In genomic region chr2:42846932-42847595, GRCh38 we compare ENCODE assay signal across 22 cellular contexts. TPM values are rescaled to one million over a fixed set of nuclear protein-coding genes. Genes with fewer than 3 reads are reported as not detected.
DNase-seq lines count a peak whose midpoint lies in the region; ATAC-seq and TF ChIP-seq lines count a peak whose summit lies in the region.
"Had no signal": no experiment of that assay in that cellular context is flagged by ENCODE, and none has a peak within 500 bp of the region (broad histone marks: within the 10 kb centered on the region; RNA-seq: fewer than 3 reads in every experiment).

No MANE protein-coding gene starts in this region.

- H3K4me2 ChIP-seq in neuronal stem cell (ENCODE audit: insufficient read depth, low read length, poor library complexity, severe bottlenecking): no peak overlapping the region

- H4K8ac ChIP-seq in neuronal stem cell (ENCODE audit: low read depth, low read length): no peak overlapping the region

- BruUV-seq in MCF 10A (replicated peaks; lab: Mats Ljungman, UMichigan): no TSS peak

- H3K27me3 Mint-ChIP-seq in MCF 10A (ENCODE audit: insufficient read depth, unreplicated experiment): no peaks in the 10 kb centered on the region
- H3K27me3 Mint-ChIP-seq in endodermal cell (ENCODE audit: insufficient read depth): no peaks in the 10 kb centered on the region
- no peaks in the 10 kb centered on the region for H3K27me3 Mint-ChIP-seq in activated T-cell treated with anti-CD3 and anti-CD28 coated beads, Interleukin-2, amount 50 U/mL, for 24 hours

- H2AK5ac ChIP-seq in neuronal stem cell (ENCODE audit: low read depth, low read length): no peak overlapping the region

- H2AFZ ChIP-seq in neuronal stem cell (ENCODE audit: low read length): no peak overlapping the region

- no peak overlapping the region for H2BK120ac ChIP-seq in neuronal stem cell (ENCODE audit: low read depth, low read length)

- H3K23ac ChIP-seq in neuronal stem cell (ENCODE audit: low read depth, low read length, poor library complexity): peak overlapping the region; percentile 34

- H3K36me3 Mint-ChIP-seq in MCF 10A (ENCODE audit: insufficient read depth, unreplicated experiment) (no peaks in the 10 kb centered on the region), endodermal cell (ENCODE audit: low read depth) (no peaks in the 10 kb centered on the region)
- no peaks in the 10 kb centered on the region for H3K36me3 Mint-ChIP-seq in activated T-cell treated with anti-CD3 and anti-CD28 coated beads, Interleukin-2, amount 50 U/mL, for 24 hours (ENCODE audit: low read depth)
- H3K36me3 Mint-ChIP-seq: CD14-positive monocyte had no signal

- peak overlapping the region; percentile 39 for H3K18ac ChIP-seq in neuronal stem cell (ENCODE audit: low read length)

- TF ChIP-seq CTCF in breast epithelium (IDR thresholded peaks at IDR 0.05) (no peak), MCF 10A (IDR thresholded peaks at IDR 0.05; ENCODE audit: unreplicated experiment) (no peak), endodermal cell (conservative IDR thresholded peaks at IDR 0.05) (no peak), tibial artery (IDR thresholded peaks at IDR 0.05) (no peak), mucosa of descending colon (IDR thresholded peaks at IDR 0.05) (no peak)

- POLR2A ChIA-PET in MCF 10A (lab: Yijun Ruan, JAX): interaction anchor here (0.7 kb wide), 1 partner anchor 601 kb away, joined by 3 read pairs; no protein-coding TSS in a partner anchor

- intact Hi-C loops in breast epithelium (cut with DNase I; ENCODE audit: low total_unique reads): no loop called here
- intact Hi-C loops in MCF 10A (cut with micrococcal nuclease): no loop called here
- intact Hi-C loops in tibial artery (cut with DNase I; ENCODE audit: low total_unique reads): no loop called here
- intact Hi-C loops in mucosa of descending colon (cut with DNase I, micrococcal nuclease): no loop called here

- CTCF ChIA-PET in MCF 10A (lab: Yijun Ruan, JAX): interaction anchor here (2.6 kb wide), 1 partner anchor 11 kb away, joined by 12 read pairs; no protein-coding TSS in a partner anchor

- no peaks in the 10 kb centered on the region for H3K9me3 Mint-ChIP-seq in MCF 10A (ENCODE audit: unreplicated experiment)
- H3K9me3 Mint-ChIP-seq in endodermal cell: no peaks in the 10 kb centered on the region
- H3K9me3 Mint-ChIP-seq in activated T-cell treated with anti-CD3 and anti-CD28 coated beads, Interleukin-2, amount 50 U/mL, for 24 hours: no peaks in the 10 kb centered on the region

- peak overlapping the region; percentile 20 for H2BK15ac ChIP-seq in neuronal stem cell (ENCODE audit: low read length)

- 92 to 98% methylated on average over 4 to 9 of the region's 9 CpGs for WGBS in endodermal cell (ENCODE audit: insufficient coverage in 1 of 2, insufficient read length in 1 of 2), 2 experiments
- WGBS in neuronal stem cell (ENCODE audit: extremely low coverage in 2 of 2, insufficient read length in 2 of 2, insufficient replicate concordance in 1 of 2), 2 donors: no CpG with 5 or more reads among the region's 9 CpGs

- no peaks in the 10 kb centered on the region for H3K36me3 ChIP-seq in breast epithelium
- H3K36me3 ChIP-seq in endodermal cell (ENCODE audit: control insufficient read depth, insufficient read depth, low read length): no peaks in the 10 kb centered on the region
- no peaks in the 10 kb centered on the region for H3K36me3 ChIP-seq in neuronal stem cell (replicated peaks in 1 of 2; ENCODE audit: control insufficient read depth in 2 of 2, insufficient read depth in 2 of 2, low read length in 2 of 2)
- no peaks in the 10 kb centered on the region for H3K36me3 ChIP-seq in tibial artery
- H3K36me3 ChIP-seq in mucosa of descending colon (ENCODE audit: low read depth): no peaks in the 10 kb centered on the region

- no peaks in the 10 kb centered on the region for H3K79me1 ChIP-seq in neuronal stem cell (ENCODE audit: low read depth, low read length)

- H2BK5ac ChIP-seq in neuronal stem cell (ENCODE audit: low read length): peak overlapping the region; percentile 27

- no peak overlapping the region for H4K91ac ChIP-seq in neuronal stem cell (ENCODE audit: low read depth, low read length, poor library complexity)

- H3K27ac Mint-ChIP-seq in MCF 10A (ENCODE audit: low read depth, unreplicated experiment): no peak overlapping the region
- H3K27ac Mint-ChIP-seq in endodermal cell: no peak overlapping the region
- H3K27ac Mint-ChIP-seq in activated T-cell treated with anti-CD3 and anti-CD28 coated beads, Interleukin-2, amount 50 U/mL, for 24 hours: no peak overlapping the region
- H3K27ac Mint-ChIP-seq: CD14-positive monocyte had no signal

- peak overlapping the region; percentile 40 to 75 for H3K27ac ChIP-seq in breast epithelium
- no peak overlapping the region for H3K27ac ChIP-seq in endodermal cell (ENCODE audit: low read depth, low read length)
- no peak overlapping the region for H3K27ac ChIP-seq in neuronal stem cell (replicated peaks; ENCODE audit: low read length)
- peak overlapping the region; percentile 41 to 78 for H3K27ac ChIP-seq in tibial artery
- H3K27ac ChIP-seq: 22Rv1, HL-60 had no signal

- ATAC-seq in mucosa of descending colon: no peak
- ATAC-seq: Panc1 had no signal

- no peak overlapping the region for H2BK12ac ChIP-seq in neuronal stem cell (ENCODE audit: low read length)

- no peak overlapping the region for H3K14ac ChIP-seq in neuronal stem cell (ENCODE audit: low read length)

- H3K9me3 ChIP-seq in breast epithelium (no peaks in the 10 kb centered on the region), endodermal cell (ENCODE audit: control insufficient read depth, low read length) (no peaks in the 10 kb centered on the region), neuronal stem cell (replicated peaks in 1 of 2; ENCODE audit: control insufficient read depth in 2 of 2, insufficient read depth in 1 of 2, low read depth in 1 of 2, low read length in 2 of 2) (no peaks in the 10 kb centered on the region), tibial artery (no peaks in the 10 kb centered on the region), mucosa of descending colon (no peaks in the 10 kb centered on the region)

- H3K27me3 ChIP-seq in breast epithelium (no peaks in the 10 kb centered on the region), endodermal cell (ENCODE audit: control insufficient read depth, insufficient read depth, low read length, poor library complexity, severe bottlenecking) (no peaks in the 10 kb centered on the region), neuronal stem cell (ENCODE audit: control insufficient read depth in 3 of 3, insufficient read depth in 3 of 3, low read depth in 1 of 3, low read length in 3 of 3) (no peaks in the 10 kb centered on the region), tibial artery (no peaks in the 10 kb centered on the region)

- H3K4me1 ChIP-seq in breast epithelium (no peaks in the 10 kb centered on the region), endodermal cell (ENCODE audit: control insufficient read depth, insufficient read depth, low read length) (no peaks in the 10 kb centered on the region), neuronal stem cell (ENCODE audit: control insufficient read depth in 2 of 2, insufficient read depth in 1 of 2, low read depth in 1 of 2, low read length in 2 of 2) (peaks cover 3 to 5% of the 10 kb centered on the region in 2 donors), tibial artery (peaks cover 6 to 87% (median 64%) of the 10 kb centered on the region in 4 donors), mucosa of descending colon (ENCODE audit: low read depth) (no peaks in the 10 kb centered on the region)

- H3K4me3 Mint-ChIP-seq in MCF 10A (ENCODE audit: unreplicated experiment): no peak overlapping the region
- H3K4me3 Mint-ChIP-seq in endodermal cell: no peak overlapping the region
- H3K4me3 Mint-ChIP-seq in activated T-cell treated with anti-CD3 and anti-CD28 coated beads, Interleukin-2, amount 50 U/mL, for 24 hours: no peak overlapping the region
- H3K4me3 Mint-ChIP-seq: CD14-positive monocyte had no signal

- H3K9ac ChIP-seq in endodermal cell (ENCODE audit: extremely low read depth, low read length, poor library complexity, severe bottlenecking): no peak overlapping the region
- H3K9ac ChIP-seq in neuronal stem cell (ENCODE audit: low read depth, low read length, poor library complexity): no peak overlapping the region

- TF ChIP-seq POLR2A in breast epithelium (IDR thresholded peaks at IDR 0.05): no peak

- H3K4me1 Mint-ChIP-seq in MCF 10A (ENCODE audit: insufficient read depth, unreplicated experiment) (peaks cover 6% of the 10 kb centered on the region), endodermal cell (peaks cover 7% of the 10 kb centered on the region)
- no peaks in the 10 kb centered on the region for H3K4me1 Mint-ChIP-seq in activated T-cell treated with anti-CD3 and anti-CD28 coated beads, Interleukin-2, amount 50 U/mL, for 24 hours (ENCODE audit: low read depth)

- H3K4ac ChIP-seq in neuronal stem cell (ENCODE audit: low read length): no peak overlapping the region

- no peak overlapping the region for H3K4me3 ChIP-seq in breast epithelium
- H3K4me3 ChIP-seq in endodermal cell (ENCODE audit: low read length): no peak overlapping the region
- no peak overlapping the region for H3K4me3 ChIP-seq in neuronal stem cell (ENCODE audit: low read length in 2 of 2)
- no peak overlapping the region for H3K4me3 ChIP-seq in tibial artery
- no peak overlapping the region for H3K4me3 ChIP-seq in mucosa of descending colon

- no peak for DNase-seq in breast epithelium (ENCODE audit: low spot score in 2 of 2)
- DNase-seq in MCF 10A (ENCODE audit: unreplicated experiment): no peak
- DNase-seq in endodermal cell: peak; percentile 29
- no peak for DNase-seq in neuronal stem cell (ENCODE audit: low spot score)
- peak; percentile 15 to 56 for DNase-seq in tibial artery
- DNase-seq in activated T-cell treated with anti-CD3 and anti-CD28 coated beads, Interleukin-2, amount 50 U/mL, for 24 hours: no peak
- no peak for DNase-seq in mucosa of descending colon
- DNase-seq in NCI-H2196 (lab: John Stamatoyannopoulos, UW; ENCODE audit: unreplicated experiment): no peak
- DNase-seq: AML-193, DMS79, HCEC 1CT, NCI-H1436, NCI-H2029, NCI-H2171, NCI-H446 treated with DMSO at 0.1 percent for 48 hours, NCI-H69 had no signal

RNA-seq across cellular contexts. Expression of gene HAAO, which starts 54.7 kb away (rescaled TPM):
- total RNA-seq in breast epithelium (1 to 10 TPM; 4.4 to 6.2 (median 5.9) TPM), MCF 10A (2022) (not detected in 2 replicates), endodermal cell (10 to 100 TPM; 13.4 to 24.2 TPM), mucosa of descending colon (10 to 100 TPM in 1 of 3 donors, 1 to 10 TPM in 2; 5.8 to 38.4 (median 9.8) TPM)
- polyA plus RNA-seq in endodermal cell (2013, experiment 1 of 2): 6.8 TPM
- polyA plus RNA-seq in endodermal cell (2013, experiment 2 of 2): 7.2 TPM
- 2.1 TPM for polyA plus RNA-seq in neuronal stem cell (2013, experiment 1 of 2)
- 2.5 TPM for polyA plus RNA-seq in neuronal stem cell (2013, experiment 2 of 2)
- total RNA-seq: HT1080, M059J had no signal

Comparison
In these comparisons a context has a peak if more than half of its experiments do, and no peak if none do; other contexts are left out.
1. DNase-seq: peak in endodermal cell (single experiment) and tibial artery (2 of 2); none in breast epithelium (0 of 2), MCF 10A (single experiment), neuronal stem cell (single experiment), activated T-cell treated with anti-CD3 and anti-CD28 coated beads, Interleukin-2, amount 50 U/mL, for 24 hours (single experiment), mucosa of descending colon (0 of 3) and NCI-H2196 (single experiment).
2. H3K27ac ChIP-seq: peak in breast epithelium (2 of 2) and tibial artery (2 of 2); none in endodermal cell (single experiment) and neuronal stem cell (single experiment).